8 cellular contexts compared by ENCODE assay signal in genomic region chr2:149330127-149331022, GRCh38. TPM values are rescaled to one million over a fixed set of nuclear protein-coding genes. Genes with fewer than 3 reads are reported as not detected.
A peak's percentile ranks its signal among the peaks of the same experiment; 100 is the strongest.
DNase-seq lines count a peak whose midpoint lies in the region; ATAC-seq and TF ChIP-seq lines count a peak whose summit lies in the region.

LYPD6 (plus strand) TSS chr2:149330587; CDS start chr2:149437709, 107,122 bp downstream.

- no peaks in the 10 kb centered on the region for H3K9me3 ChIP-seq in CD4-positive, alpha-beta T cell (ENCODE audit: control insufficient read depth, low read length)

- POLR2A ChIA-PET in CD4-positive, alpha-beta T cell (lab: Charles Lee), result no interaction called here

- H3K27me3 Mint-ChIP-seq in CD4-positive, alpha-beta T cell, result peaks cover 75% of the 10 kb centered on the region

- H3K4me3 ChIP-seq in cardiac fibroblast (replicated peaks in 1 of 2; ENCODE audit: low read depth in 2 of 2, low read length in 2 of 2) (peak within 1 kb of the TSS; percentile 41 to 51), kidney epithelial cell (ENCODE audit: low read depth, low read length) (peak within 1 kb of the TSS; percentile 75), skin epidermis (peak within 1 kb of the TSS; percentile 32 to 61 (median 47))

- H3K4me1 Mint-ChIP-seq in CD4-positive, alpha-beta T cell (ENCODE audit: low read depth), result no peaks in the 10 kb centered on the region

- H3K4me3 Mint-ChIP-seq in CD4-positive, alpha-beta T cell, result no peak within 1 kb of the TSS

- CTCF ChIA-PET in CD4-positive, alpha-beta T cell (lab: Charles Lee), result no interaction called here

- ATAC-seq in GM19395 (IDR thresholded peaks at IDR 0.05; ENCODE audit: unreplicated experiment) (peak; percentile 78), HG03439 (IDR thresholded peaks at IDR 0.05; ENCODE audit: unreplicated experiment) (peak; percentile 88)
- no peak for ATAC-seq in CD4-positive, alpha-beta T cell (ENCODE audit: poor library complexity)

- no peak for TF ChIP-seq CTCF in cardiac fibroblast (IDR thresholded peaks at IDR 0.05; ENCODE audit: low read depth, low read length)
- TF ChIP-seq CTCF in kidney epithelial cell (IDR thresholded peaks at IDR 0.05; ENCODE audit: insufficient read depth, low read length, poor library complexity, severe bottlenecking), result no peak
- TF ChIP-seq CTCF in CD4-positive, alpha-beta T cell (IDR thresholded peaks at IDR 0.05), result no peak

- H3K27me3 ChIP-seq in kidney epithelial cell (ENCODE audit: control insufficient read depth, insufficient read depth, low read length), result no peaks in the 10 kb centered on the region
- peaks cover 50% of the 10 kb centered on the region for H3K27me3 ChIP-seq in CD4-positive, alpha-beta T cell (ENCODE audit: control insufficient read depth, insufficient read depth, low read length)

- DNase-seq in CD1c-positive myeloid dendritic cell (ENCODE audit: extremely low spot score), result peak; percentile 11
- DNase-seq in NCI-H774 (lab: John Stamatoyannopoulos, UW), result peak; percentile 89
- DNase-seq in cardiac fibroblast (ENCODE audit: low read depth in 2 of 2), result peak; percentile 14 to 70
- no peak for DNase-seq in kidney epithelial cell (ENCODE audit: low read depth)
- no peak for DNase-seq in CD4-positive, alpha-beta T cell

- intact Hi-C loops in CD4-positive, alpha-beta T cell (cut with DNase I, micrococcal nuclease), result no loop called here

- no peak within 1 kb of the TSS for H3K27ac Mint-ChIP-seq in CD4-positive, alpha-beta T cell

- peak within 1 kb of the TSS in 2 of 21 experiments; percentile 35 to 59 for H3K27ac ChIP-seq in skin epidermis
- H3K27ac ChIP-seq in CD4-positive, alpha-beta T cell (ENCODE audit: low read depth, low read length), result no peak within 1 kb of the TSS

- H3K36me3 Mint-ChIP-seq in CD4-positive, alpha-beta T cell (ENCODE audit: low read depth), result no peaks in the 10 kb centered on the region

- H3K36me3 ChIP-seq in kidney epithelial cell (ENCODE audit: control insufficient read depth, insufficient read depth, low read length), result no peaks in the 10 kb centered on the region

- H3K9me3 Mint-ChIP-seq in CD4-positive, alpha-beta T cell, result no peaks in the 10 kb centered on the region

RNA-seq across cellular contexts. Expression of gene LYPD6, which starts in this region (rescaled TPM):
- 3.4 and 3.7 TPM in 2 replicates for total RNA-seq in kidney epithelial cell
- total RNA-seq in CD4-positive, alpha-beta T cell, result not detected

Comparison
In these comparisons a context has a peak if more than half of its experiments do, and no peak if none do; other contexts are left out.
1. DNase-seq: peak in CD1c-positive myeloid dendritic cell (single experiment), NCI-H774 (single experiment) and cardiac fibroblast (2 of 2); none in kidney epithelial cell (single experiment) and CD4-positive, alpha-beta T cell (0 of 10).
2. Peak in every context shown above with its lines, with median percentiles within 50 percentile points of each other: H3K4me3 ChIP-seq.